8 cellular contexts compared by ENCODE assay signal in the genomic region with DNA sequence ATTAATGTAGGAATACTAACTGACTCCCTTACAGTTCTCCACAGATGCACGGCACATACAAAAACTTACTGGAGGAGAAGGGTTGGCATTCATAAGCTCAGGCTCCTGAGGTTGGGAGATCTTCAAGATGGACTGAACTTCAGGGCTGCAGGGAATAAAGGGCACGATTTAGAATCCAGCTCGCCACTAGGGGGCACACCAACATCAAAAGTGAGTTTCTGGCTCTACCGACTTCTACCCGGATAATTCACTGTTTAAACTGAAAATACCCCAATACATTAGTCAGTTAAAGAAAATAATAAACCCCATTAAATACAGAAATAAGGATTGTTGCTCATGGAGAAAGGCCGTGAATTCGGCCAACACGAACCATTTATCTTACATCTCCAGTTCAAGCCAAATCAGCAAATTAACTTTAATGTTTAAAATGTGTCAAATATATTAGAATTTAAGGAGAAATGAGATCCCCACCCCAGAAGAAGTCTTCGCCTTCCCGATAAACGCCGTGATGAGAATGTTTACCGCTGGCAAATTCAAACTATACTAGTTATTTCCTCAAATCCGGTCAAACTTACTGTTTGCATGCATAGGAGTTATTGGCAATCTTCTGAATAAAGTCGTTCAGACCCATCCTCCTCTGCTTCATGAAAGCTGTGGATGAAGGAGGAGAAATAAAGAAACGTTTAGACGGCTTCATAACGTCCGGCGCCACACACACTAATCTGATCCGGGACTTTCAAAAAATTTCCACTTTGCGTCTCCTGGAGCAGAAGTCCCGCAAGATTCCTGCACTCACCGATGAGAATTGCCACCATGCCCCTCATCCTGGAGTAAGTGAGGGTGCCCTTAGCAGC.
DNase-seq lines count a peak whose midpoint lies in the region; ATAC-seq, FAIRE-seq and TF ChIP-seq lines count a peak whose summit lies in the region.

No MANE protein-coding gene starts in this region.

- 2% methylated on average over 8 to 9 of the region's 24 CpGs for WGBS in mesodermal cell (ENCODE audit: insufficient coverage in 2 of 2), 2 experiments

- POLR2A ChIA-PET in GM10248 (lab: Yijun Ruan, JAX), result interaction anchor here (0.5 to 1.1 kb wide), 3 partner anchors 270 to 697 kb away, joined by 3 to 4 read pairs (median 3); no protein-coding TSS in a partner anchor

- H3K36me3 ChIP-seq in HUES48 (ENCODE audit: control insufficient read depth, insufficient read depth, low read length) (peaks cover 47% of the 10 kb centered on the region), mesodermal cell (ENCODE audit: control insufficient read depth, insufficient read depth, low read length) (peaks cover 46% of the 10 kb centered on the region)

- ATAC-seq in GM21360 (IDR thresholded peaks at IDR 0.05; ENCODE audit: unreplicated experiment), result no peak

- peak overlapping the region; percentile 55 for H3K9ac ChIP-seq in HUES48 (ENCODE audit: low read depth, low read length)

- H3K27ac ChIP-seq in HUES48 (ENCODE audit: low read depth, low read length) (peak overlapping the region; percentile 39), mesodermal cell (ENCODE audit: low read depth, low read length, severe bottlenecking) (peak overlapping the region; percentile 95)

- FAIRE-seq in endometrium (lab: Jason Lieb, UNC), result peak; percentile 60

- peaks cover 15% of the 10 kb centered on the region for H3K27me3 ChIP-seq in HUES48 (ENCODE audit: control insufficient read depth, insufficient read depth, low read length)

- TF ChIP-seq CTCF in GM10248 (IDR thresholded peaks at IDR 0.05; ENCODE audit: control extremely low read depth, extremely low read depth, low read depth, missing control alignments), result peak; percentile 69

- H3K4me1 ChIP-seq in HUES48 (ENCODE audit: control insufficient read depth, insufficient read depth, low read length) (peaks cover 22% of the 10 kb centered on the region; the same call in 1 of the 2 replicates), mesodermal cell (ENCODE audit: control insufficient read depth, insufficient read depth, low read length, poor library complexity, severe bottlenecking) (peaks cover 34% of the 10 kb centered on the region)

- DNase-seq in GM10248 (ENCODE audit: extremely low spot score) (peak; percentile 59), NOMO-1 (lab: John Stamatoyannopoulos, UW; ENCODE audit: unreplicated experiment in 2 of 2) (peak; percentile 48 to 70)
- peak; percentile 67 for DNase-seq in activated CD8-positive, alpha-beta memory T cell treated with anti-CD3 and anti-CD28 coated beads, Interleukin-2, amount 50 U/mL, for 1 hour (ENCODE audit: extremely low read depth)
- DNase-seq in stimulated activated CD8-positive, alpha-beta memory T cell treated with anti-CD3 and anti-CD28 coated beads, Interleukin-15, amount 100 ng/mL, for 1 hour (ENCODE audit: low read depth), result peak; percentile 90

- H3K9me3 ChIP-seq in HUES48 (ENCODE audit: control insufficient read depth, insufficient read depth, low read length), result no peaks in the 10 kb centered on the region
- H3K9me3 ChIP-seq in mesodermal cell (ENCODE audit: control insufficient read depth, low read length), result no peaks in the 10 kb centered on the region

- CTCF ChIA-PET in GM10248 (lab: Yijun Ruan, JAX), result interaction anchor here (0.6 to 1.6 kb wide), 19 partner anchors 9 to 821 kb away, joined by 3 to 35 read pairs (median 4); no protein-coding TSS in a partner anchor

- peak overlapping the region; percentile 75 for H3K4me3 ChIP-seq in HUES48 (ENCODE audit: low read depth, low read length)
- peak overlapping the region; percentile 59 for H3K4me3 ChIP-seq in mesodermal cell (ENCODE audit: extremely low read depth, insufficient read depth, low read length, poor library complexity, severe bottlenecking)
